In the genomic region with DNA sequence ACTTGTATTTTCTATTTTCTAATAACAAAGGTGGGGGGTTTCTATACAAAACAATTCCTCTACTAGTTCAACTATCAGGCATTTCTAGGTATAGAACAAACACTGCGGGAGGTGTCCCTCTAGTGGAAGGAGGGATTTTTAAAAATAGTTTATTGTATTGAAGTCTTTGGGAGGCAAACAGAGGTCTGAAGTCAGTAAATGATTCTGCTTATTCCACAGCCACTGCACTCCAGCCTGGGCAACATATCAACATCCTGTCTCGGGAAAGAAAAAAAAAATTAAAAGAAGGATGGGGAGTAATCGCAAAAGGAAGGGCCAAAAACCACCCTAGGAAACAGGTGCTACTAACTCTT, we compare ENCODE assay signal across 8 cellular contexts. TPM values are rescaled to one million over a fixed set of nuclear protein-coding genes. Genes with fewer than 3 reads are reported as not detected.
DNase-seq lines count a peak whose midpoint lies in the region; ATAC-seq and TF ChIP-seq lines count a peak whose summit lies in the region.

No MANE protein-coding gene starts in this region.

- WGBS in psoas muscle, 3 donors, result 0 to 1% (median 1%) methylated on average over 3 of the region's 3 CpGs

- ATAC-seq in Right ventricle myocardium superior (ENCODE audit: poor library complexity), result peak; percentile 56
- ATAC-seq in psoas muscle, result peak; percentile 35 to 62 (median 46)

- peaks cover 9% of the 10 kb centered on the region for H3K27me3 Mint-ChIP-seq in activated T-helper 2 cell treated with anti-CD3 and anti-CD28 coated beads, Interferon-gamma antibody, Interleukin-2, Interleukin-4, amounts not matched to agents 10 μg/mL and 5 μg/mL and 100 μg/mL, durations not matched to agents 14 hours and 24 hours and 36 hours (ENCODE audit: low read depth)

- no peaks in the 10 kb centered on the region for H3K9me3 Mint-ChIP-seq in activated T-helper 2 cell treated with anti-CD3 and anti-CD28 coated beads, Interferon-gamma antibody, Interleukin-2, Interleukin-4, amounts not matched to agents 10 μg/mL and 5 μg/mL and 100 μg/mL, durations not matched to agents 14 hours and 24 hours and 36 hours

- H3K4me1 Mint-ChIP-seq in activated T-helper 2 cell treated with anti-CD3 and anti-CD28 coated beads, Interferon-gamma antibody, Interleukin-2, Interleukin-4, amounts not matched to agents 10 μg/mL and 5 μg/mL and 100 μg/mL, durations not matched to agents 14 hours and 24 hours and 36 hours (ENCODE audit: low read depth), result peaks cover 22% of the 10 kb centered on the region

- H3K27ac ChIP-seq in psoas muscle, result peak overlapping the region; percentile 59

- intact Hi-C loops in activated T-helper 2 cell treated with anti-CD3 and anti-CD28 coated beads, Interferon-gamma antibody, Interleukin-2, Interleukin-4, amounts not matched to agents 10 μg/mL and 5 μg/mL and 100 μg/mL, durations not matched to agents 14 hours and 24 hours and 36 hours (cut with micrococcal nuclease), result no loop called here
- intact Hi-C loops in Right ventricle myocardium superior (cut with DNase I), result loop anchor here (10.0 kb wide), 1 partner anchor 55 kb away; no protein-coding TSS in a partner anchor
- intact Hi-C loops in psoas muscle (cut with DNase I), result loop anchor here in 1 of 2 donors (5.0 kb wide), 1 partner anchor 52 kb away; no protein-coding TSS in a partner anchor

- peaks cover 25% of the 10 kb centered on the region for H3K4me1 ChIP-seq in psoas muscle

- H3K36me3 Mint-ChIP-seq in activated T-helper 2 cell treated with anti-CD3 and anti-CD28 coated beads, Interferon-gamma antibody, Interleukin-2, Interleukin-4, amounts not matched to agents 10 μg/mL and 5 μg/mL and 100 μg/mL, durations not matched to agents 14 hours and 24 hours and 36 hours (ENCODE audit: low read depth), result peaks cover 5% of the 10 kb centered on the region

- H3K36me3 ChIP-seq in psoas muscle (ENCODE audit: insufficient read depth in 1 of 2, low read depth in 1 of 2), result peaks cover 4 to 18% of the 10 kb centered on the region in 2 donors

- no peaks in the 10 kb centered on the region for H3K9me3 ChIP-seq in psoas muscle

- no peak for TF ChIP-seq CTCF in psoas muscle (IDR thresholded peaks at IDR 0.05)

- peak overlapping the region; percentile 47 for H3K27ac Mint-ChIP-seq in activated T-helper 2 cell treated with anti-CD3 and anti-CD28 coated beads, Interferon-gamma antibody, Interleukin-2, Interleukin-4, amounts not matched to agents 10 μg/mL and 5 μg/mL and 100 μg/mL, durations not matched to agents 14 hours and 24 hours and 36 hours

- H3K27me3 ChIP-seq in psoas muscle (ENCODE audit: insufficient read depth in 3 of 3, low read length in 2 of 3), result no peaks in the 10 kb centered on the region

- H3K4me3 Mint-ChIP-seq in activated T-helper 2 cell treated with anti-CD3 and anti-CD28 coated beads, Interferon-gamma antibody, Interleukin-2, Interleukin-4, amounts not matched to agents 10 μg/mL and 5 μg/mL and 100 μg/mL, durations not matched to agents 14 hours and 24 hours and 36 hours (ENCODE audit: low read depth), result peak overlapping the region; percentile 59

- DNase-seq in activated CD4-positive, alpha-beta T cell treated with anti-CD3 and anti-CD28 coated beads for 48 hours, result peak; percentile 11
- DNase-seq in activated CD4-positive, alpha-beta T cell treated with anti-CD3 and anti-CD28 coated beads for 1 hour, result no peak
- peak; percentile 59 for DNase-seq in NCI-H2196 (lab: John Stamatoyannopoulos, UW; ENCODE audit: unreplicated experiment)
- no peak for DNase-seq in activated T-helper 2 cell treated with anti-CD3 and anti-CD28 coated beads, Interferon-gamma antibody, Interleukin-2, Interleukin-4, amounts not matched to agents 10 μg/mL and 5 μg/mL and 100 μg/mL, durations not matched to agents 14 hours and 24 hours and 36 hours (ENCODE audit: low spot score)
- no peak for DNase-seq in Right ventricle myocardium superior
- no peak for DNase-seq in psoas muscle
- DNase-seq in nucleus accumbens (lab: John Stamatoyannopoulos, UW), result no peak
- no peak for DNase-seq in GDM1 (lab: John Stamatoyannopoulos, UW)

- peak overlapping the region; percentile 96 for H3K4me3 ChIP-seq in psoas muscle

RNA-seq across cellular contexts. Expression of gene ERCC4, which starts 0.6 kb away (rescaled TPM):
- 11.9 and 13.3 TPM in 2 replicates for total RNA-seq in activated T-helper 2 cell treated with anti-CD3 and anti-CD28 coated beads, Interferon-gamma antibody, Interleukin-2, Interleukin-4, amounts not matched to agents 10 μg/mL and 5 μg/mL and 100 μg/mL, durations not matched to agents 14 hours and 24 hours and 36 hours
- total RNA-seq in Right ventricle myocardium superior, result 6.0 TPM
- 10 to 100 TPM in 1 of 4 donors, 1 to 10 TPM in 3; 6.8 to 10.8 (median 8.8) TPM for total RNA-seq in psoas muscle
- 1 to 10 TPM; 2.4 to 8.7 (median 2.5) TPM for polyA plus RNA-seq in psoas muscle

Comparison
In these comparisons a context has a peak if more than half of its experiments do, and no peak if none do; other contexts are left out.
1. DNase-seq: peak in activated CD4-positive, alpha-beta T cell treated with anti-CD3 and anti-CD28 coated beads for 48 hours (single experiment) and NCI-H2196 (single experiment); none in activated CD4-positive, alpha-beta T cell treated with anti-CD3 and anti-CD28 coated beads for 1 hour (single experiment), activated T-helper 2 cell treated with anti-CD3 and anti-CD28 coated beads, Interferon-gamma antibody, Interleukin-2, Interleukin-4, amounts not matched to agents 10 μg/mL and 5 μg/mL and 100 μg/mL, durations not matched to agents 14 hours and 24 hours and 36 hours (single experiment), Right ventricle myocardium superior (single experiment), psoas muscle (0 of 2), nucleus accumbens (0 of 56) and GDM1 (single experiment).